1 cellular context compared by ENCODE assay signal in the genomic region with DNA sequence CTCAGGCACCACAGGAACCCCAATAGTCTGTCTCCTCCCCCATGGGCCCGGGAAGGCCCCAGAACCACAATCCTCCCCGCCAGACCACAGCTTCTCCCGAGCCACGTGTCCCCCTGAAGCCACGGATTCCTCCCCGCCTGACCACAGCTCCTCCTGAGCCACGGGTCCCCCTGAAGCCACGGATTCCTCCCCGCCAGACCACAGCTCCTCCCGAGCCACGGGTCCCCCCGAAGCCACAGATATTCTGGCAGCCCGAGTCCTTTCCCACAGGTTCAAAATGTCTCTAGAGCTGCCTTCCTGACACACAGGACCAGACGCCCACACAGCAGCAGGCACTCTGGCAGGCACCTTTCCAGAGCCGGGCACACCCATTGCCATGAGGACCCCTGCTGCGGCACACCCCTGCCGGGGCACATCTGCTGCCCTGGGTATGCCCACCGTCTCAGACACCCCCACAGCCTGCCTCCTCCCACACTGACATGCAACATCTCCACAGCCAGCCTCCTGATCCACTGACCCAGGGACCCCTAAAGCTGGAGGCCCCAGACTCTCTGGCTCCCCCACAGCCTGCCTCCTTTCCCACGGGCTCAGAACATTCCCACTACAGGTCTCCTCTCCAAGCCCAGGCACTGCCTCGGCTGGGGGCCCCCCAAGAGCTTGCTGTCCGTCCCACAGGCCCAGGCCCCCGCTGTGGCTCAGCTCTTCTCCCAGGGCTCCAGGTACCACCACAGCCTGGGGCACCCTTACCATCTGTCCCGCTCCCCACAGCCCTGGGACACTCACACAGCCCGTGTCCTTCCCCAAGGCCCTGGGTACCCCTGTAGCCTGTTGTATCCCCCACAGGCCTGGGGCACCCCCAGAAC.
TF ChIP-seq lines count a peak whose summit lies in the region.

No MANE protein-coding gene starts in this region.

TF ChIP-seq in H1, 55 proteins besides CTCF, POLR2A, EP300 and RAD21:
- TF ChIP-seq, protein P1, sequence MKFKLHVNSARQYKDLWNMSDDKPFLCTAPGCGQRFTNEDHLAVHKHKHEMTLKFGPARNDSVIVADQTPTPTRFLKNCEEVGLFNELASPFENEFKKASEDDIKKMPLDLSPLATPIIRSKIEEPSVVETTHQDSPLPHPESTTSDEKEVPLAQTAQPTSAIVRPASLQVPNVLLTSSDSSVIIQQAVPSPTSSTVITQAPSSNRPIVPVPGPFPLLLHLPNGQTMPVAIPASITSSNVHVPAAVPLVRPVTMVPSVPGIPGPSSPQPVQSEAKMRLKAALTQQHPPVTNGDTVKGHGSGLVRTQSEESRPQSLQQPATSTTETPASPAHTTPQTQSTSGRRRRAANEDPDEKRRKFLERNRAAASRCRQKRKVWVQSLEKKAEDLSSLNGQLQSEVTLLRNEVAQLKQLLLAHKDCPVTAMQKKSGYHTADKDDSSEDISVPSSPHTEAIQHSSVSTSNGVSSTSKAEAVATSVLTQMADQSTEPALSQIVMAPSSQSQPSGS (IDR thresholded peaks at IDR 0.05; ENCODE audit: low read length): no peak
- TF ChIP-seq JUN (IDR thresholded peaks at IDR 0.05; ENCODE audit: low read depth, low read length) (no peak), CREB1 (IDR thresholded peaks at IDR 0.05) (no peak), GABPA (IDR thresholded peaks at IDR 0.05; ENCODE audit: borderline replicate concordance, insufficient read depth, low read length) (no peak), RFX5 (IDR thresholded peaks at IDR 0.05; ENCODE audit: borderline replicate concordance, low read depth, low read length) (no peak), TAF1 (IDR thresholded peaks at IDR 0.05; ENCODE audit: low read depth, low read length) (no peak), SIRT6 (IDR thresholded peaks at IDR 0.05; ENCODE audit: low read length) (no peak), ASH2L (IDR thresholded peaks at IDR 0.05; ENCODE audit: low read length) (no peak), MAFK (IDR thresholded peaks at IDR 0.05; ENCODE audit: low read depth, low read length) (no peak)
- TF ChIP-seq, protein P2, sequence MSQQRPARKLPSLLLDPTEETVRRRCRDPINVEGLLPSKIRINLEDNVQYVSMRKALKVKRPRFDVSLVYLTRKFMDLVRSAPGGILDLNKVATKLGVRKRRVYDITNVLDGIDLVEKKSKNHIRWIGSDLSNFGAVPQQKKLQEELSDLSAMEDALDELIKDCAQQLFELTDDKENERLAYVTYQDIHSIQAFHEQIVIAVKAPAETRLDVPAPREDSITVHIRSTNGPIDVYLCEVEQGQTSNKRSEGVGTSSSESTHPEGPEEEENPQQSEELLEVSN (IDR thresholded peaks at IDR 0.05): no peak
TF ChIP-seq in H1: peak in this region for 0.
